Comparison of ENCODE assay signal across 11 cellular contexts in genomic region chr15:29571728-29572454, GRCh38.
DNase-seq lines count a peak whose midpoint lies in the region; ATAC-seq and TF ChIP-seq lines count a peak whose summit lies in the region.
"Had no signal": no experiment of that assay in that cellular context is flagged by ENCODE, and none has a peak within 500 bp of the region (broad histone marks: within the 10 kb centered on the region; RNA-seq: fewer than 3 reads in every experiment).

No MANE protein-coding gene starts in this region.

- no peak overlapping the region for H2BK15ac ChIP-seq in neuronal stem cell (ENCODE audit: low read length)

- H3K4me1 ChIP-seq in neuronal stem cell (ENCODE audit: control insufficient read depth in 2 of 2, insufficient read depth in 1 of 2, low read depth in 1 of 2, low read length in 2 of 2) (peaks cover 0 to 4% of the 10 kb centered on the region in 2 donors), psoas muscle (no peaks in the 10 kb centered on the region)

- no peak overlapping the region for H3K23ac ChIP-seq in neuronal stem cell (ENCODE audit: low read depth, low read length, poor library complexity)

- no peak overlapping the region for H4K91ac ChIP-seq in neuronal stem cell (ENCODE audit: low read depth, low read length, poor library complexity)

- peak overlapping the region; percentile 55 for H3K4me3 ChIP-seq in epithelial cell of proximal tubule (ENCODE audit: low read depth, low read length)
- H3K4me3 ChIP-seq in neuronal stem cell (ENCODE audit: low read length in 2 of 2), result no peak overlapping the region
- no peak overlapping the region for H3K4me3 ChIP-seq in psoas muscle

- H3K36me3 ChIP-seq in neuronal stem cell (replicated peaks in 1 of 2; ENCODE audit: control insufficient read depth in 2 of 2, insufficient read depth in 2 of 2, low read length in 2 of 2) (no peaks in the 10 kb centered on the region), psoas muscle (ENCODE audit: insufficient read depth in 1 of 2, low read depth in 1 of 2) (no peaks in the 10 kb centered on the region)
- H3K36me3 ChIP-seq: suprapubic skin had no signal

- H2BK120ac ChIP-seq in neuronal stem cell (ENCODE audit: low read depth, low read length), result no peak overlapping the region

- no peaks in the 10 kb centered on the region for H3K79me1 ChIP-seq in neuronal stem cell (ENCODE audit: low read depth, low read length)

- H2AFZ ChIP-seq in neuronal stem cell (ENCODE audit: low read length), result no peak overlapping the region

- H3K27me3 ChIP-seq in neuronal stem cell (ENCODE audit: control insufficient read depth in 3 of 3, insufficient read depth in 3 of 3, low read depth in 1 of 3, low read length in 3 of 3), result peaks cover 0 to 66% (median 24%) of the 10 kb centered on the region in 3 experiments
- H3K27me3 ChIP-seq in psoas muscle (ENCODE audit: insufficient read depth in 3 of 3, low read length in 2 of 3), result peaks cover 12 to 58% (median 14%) of the 10 kb centered on the region in 3 donors

- intact Hi-C loops in psoas muscle (cut with DNase I), result no loop called here

- DNase-seq in GM20000 (ENCODE audit: low spot score) (peak; percentile 20), NCI-H345 treated with DMSO at 0.1 percent for 48 hours (lab: John Stamatoyannopoulos, UW; ENCODE audit: unreplicated experiment) (peak; percentile 12), epithelial cell of proximal tubule (ENCODE audit: low read depth) (no peak), neuronal stem cell (ENCODE audit: low spot score) (peak; percentile 31), psoas muscle (no peak), NCI-H2081 (lab: John Stamatoyannopoulos, UW) (no peak)
- DNase-seq: activated CD4-positive, CD25-positive, alpha-beta regulatory T cell; erythroblast; NCI-H446 treated with DMSO at 0.1 percent for 48 hours had no signal

- no CpG with 5 or more reads among the region's 16 CpGs for WGBS in neuronal stem cell (ENCODE audit: extremely low coverage in 2 of 2, insufficient read length in 2 of 2, insufficient replicate concordance in 1 of 2), 2 donors
- 8 to 10% (median 10%) methylated on average over 16 of the region's 16 CpGs for WGBS in psoas muscle, 3 donors

- H4K8ac ChIP-seq in neuronal stem cell (ENCODE audit: low read depth, low read length), result no peak overlapping the region

- no peak overlapping the region for H3K9ac ChIP-seq in neuronal stem cell (ENCODE audit: low read depth, low read length, poor library complexity)

- H2BK5ac ChIP-seq in neuronal stem cell (ENCODE audit: low read length), result no peak overlapping the region

- no peak overlapping the region for H2AK5ac ChIP-seq in neuronal stem cell (ENCODE audit: low read depth, low read length)

- H3K4me2 ChIP-seq in neuronal stem cell (ENCODE audit: insufficient read depth, low read length, poor library complexity, severe bottlenecking), result peak overlapping the region; percentile 84

- H3K18ac ChIP-seq in neuronal stem cell (ENCODE audit: low read length), result no peak overlapping the region

- no peak overlapping the region for H2BK12ac ChIP-seq in neuronal stem cell (ENCODE audit: low read length)

- no peak overlapping the region for H3K14ac ChIP-seq in neuronal stem cell (ENCODE audit: low read length)

- H3K4ac ChIP-seq in neuronal stem cell (ENCODE audit: low read length), result no peak overlapping the region

- ATAC-seq in psoas muscle (no peak), HG02763 (IDR thresholded peaks at IDR 0.05; ENCODE audit: unreplicated experiment) (no peak)

- H3K27ac ChIP-seq in neuronal stem cell (replicated peaks; ENCODE audit: low read length) (no peak overlapping the region), psoas muscle (no peak overlapping the region)
- H3K27ac ChIP-seq: suprapubic skin had no signal

- H3K9me3 ChIP-seq in neuronal stem cell (replicated peaks in 1 of 2; ENCODE audit: control insufficient read depth in 2 of 2, insufficient read depth in 1 of 2, low read depth in 1 of 2, low read length in 2 of 2) (no peaks in the 10 kb centered on the region), psoas muscle (no peaks in the 10 kb centered on the region)
- H3K9me3 ChIP-seq: suprapubic skin had no signal

- TF ChIP-seq CTCF in GM20000 (IDR thresholded peaks at IDR 0.05; ENCODE audit: extremely low read depth, missing control alignments) (no peak), epithelial cell of proximal tubule (conservative IDR thresholded peaks at IDR 0.05; ENCODE audit: low read depth, low read length) (no peak), psoas muscle (IDR thresholded peaks at IDR 0.05) (no peak)

Comparison
In these comparisons a context has a peak if more than half of its experiments do, and no peak if none do; other contexts are left out.
1. DNase-seq: peak in GM20000 (single experiment), NCI-H345 treated with DMSO at 0.1 percent for 48 hours (single experiment) and neuronal stem cell (single experiment); none in epithelial cell of proximal tubule (single experiment), psoas muscle (0 of 2) and NCI-H2081 (0 of 2).